20 cellular contexts compared by ENCODE assay signal in the genomic region with DNA sequence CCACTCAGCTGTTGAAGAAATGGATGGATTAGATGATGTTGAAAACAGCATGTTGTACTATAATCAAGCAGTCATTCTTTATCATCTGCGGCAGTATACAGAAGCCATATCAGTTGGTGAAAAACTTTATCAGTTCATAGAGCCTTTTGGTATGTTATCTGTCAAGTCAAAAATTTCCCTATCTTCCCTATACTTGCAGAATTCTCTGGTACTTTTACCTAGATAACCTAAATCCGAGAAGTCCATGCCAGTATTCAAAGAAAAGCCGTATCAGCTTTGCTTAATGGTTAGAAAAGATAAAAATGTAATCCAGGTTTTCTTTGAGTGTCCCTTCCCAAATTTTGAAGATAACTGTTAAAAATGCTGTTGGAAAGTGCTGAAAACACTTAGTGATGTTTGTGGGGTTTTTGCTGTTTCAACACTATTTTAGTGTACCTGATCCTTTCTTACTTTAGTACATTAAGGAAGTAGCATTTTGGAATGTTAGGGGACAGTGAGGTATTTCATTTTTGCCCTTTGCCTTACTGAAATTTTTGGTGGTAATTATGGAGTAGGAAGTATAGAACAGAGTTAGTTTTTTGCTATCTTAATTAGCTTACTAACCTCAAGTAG. TPM values are rescaled to one million over a fixed set of nuclear protein-coding genes. Genes with fewer than 3 reads are reported as not detected.
A peak's percentile ranks its signal among the peaks of the same experiment; 100 is the strongest.
DNase-seq lines count a peak whose midpoint lies in the region; ATAC-seq, FAIRE-seq and TF ChIP-seq lines count a peak whose summit lies in the region.
"Had no signal": no experiment of that assay in that cellular context is flagged by ENCODE, and none has a peak within 500 bp of the region (broad histone marks: within the 10 kb centered on the region; RNA-seq: fewer than 3 reads in every experiment).

No MANE protein-coding gene starts in this region.

- H2BK120ac ChIP-seq in mesendoderm (ENCODE audit: low read depth, low read length), result no peak overlapping the region

- no peak overlapping the region for H3K4ac ChIP-seq in mesendoderm (ENCODE audit: low read depth, low read length)

- H2BK15ac ChIP-seq in mesendoderm (replicated peaks; ENCODE audit: low read depth), result no peak overlapping the region

- ATAC-seq in GM12878 (no peak), foreskin keratinocyte (no peak)

- no peaks in the 10 kb centered on the region for H3K9me3 ChIP-seq in SK-N-MC (ENCODE audit: low read depth, low read length)
- no peaks in the 10 kb centered on the region for H3K9me3 ChIP-seq in GM12878 (replicated peaks; ENCODE audit: control insufficient read depth, insufficient read depth, low read length)
- H3K9me3 ChIP-seq in sigmoid colon, result no peaks in the 10 kb centered on the region
- H3K9me3 ChIP-seq: SK-N-SH had no signal

- H3K23ac ChIP-seq in mesendoderm (ENCODE audit: low read length), result no peak overlapping the region

- no peak overlapping the region for H4K8ac ChIP-seq in mesendoderm (ENCODE audit: low read depth, low read length)

- H3K4me1 Mint-ChIP-seq in activated naive CD8-positive, alpha-beta T cell treated with anti-CD3 and anti-CD28 coated beads for 36 hours, result peaks cover 25% of the 10 kb centered on the region

- H3K79me1 ChIP-seq in mesendoderm (ENCODE audit: low read length), result no peaks in the 10 kb centered on the region

- H3K9ac ChIP-seq in SK-N-MC (ENCODE audit: insufficient read length), result no peak overlapping the region
- H3K9ac ChIP-seq in GM12878 (ENCODE audit: control insufficient read depth, insufficient read depth, low read length), result no peak overlapping the region
- H3K9ac ChIP-seq in mesendoderm (ENCODE audit: low read length), result no peak overlapping the region
- H3K9ac ChIP-seq: SK-N-SH had no signal

- no peak overlapping the region for H3K27ac Mint-ChIP-seq in activated naive CD8-positive, alpha-beta T cell treated with anti-CD3 and anti-CD28 coated beads for 36 hours

- WGBS in GM12878 (ENCODE audit: insufficient coverage, insufficient replicate concordance, low lambda C conversion rate, missing lambda C conversion rate), result 95% methylated on average over 3 of the region's 3 CpGs
- WGBS in mesendoderm (ENCODE audit: extremely low coverage, insufficient coverage, low lambda C conversion rate), result no CpG with 5 or more reads among the region's 3 CpGs
- 68 to 86% methylated on average over 3 of the region's 3 CpGs for WGBS in sigmoid colon, 2 donors

- peaks cover 12% of the 10 kb centered on the region for H3K36me3 ChIP-seq in SK-N-MC (ENCODE audit: insufficient read depth, low read length)
- peaks cover 2 to 28% of the 10 kb centered on the region in 2 experiments for H3K36me3 ChIP-seq in GM12878 (ENCODE audit: control insufficient read depth in 2 of 2, insufficient read depth in 2 of 2, low read length in 1 of 2)
- H3K36me3 ChIP-seq in mesendoderm (ENCODE audit: control insufficient read depth, insufficient read depth, low read length), result peaks cover 2% of the 10 kb centered on the region
- H3K36me3 ChIP-seq in sigmoid colon, result peaks cover 0 to 52% (median 10%) of the 10 kb centered on the region in 4 donors

- H3K4me3 Mint-ChIP-seq in activated naive CD8-positive, alpha-beta T cell treated with anti-CD3 and anti-CD28 coated beads for 36 hours, result no peak overlapping the region

- RAD21 ChIA-PET in GM12878 (lab: Charles Lee; ENCODE audit: unreplicated experiment), result no interaction called here

- no peaks in the 10 kb centered on the region for H3K9me3 Mint-ChIP-seq in activated naive CD8-positive, alpha-beta T cell treated with anti-CD3 and anti-CD28 coated beads for 36 hours

- no peaks in the 10 kb centered on the region for H3K27me3 Mint-ChIP-seq in activated naive CD8-positive, alpha-beta T cell treated with anti-CD3 and anti-CD28 coated beads for 36 hours

- H3K4me1 ChIP-seq in GM12878 (ENCODE audit: control insufficient read depth, insufficient read depth, low read length) (peaks cover under 1% of the 10 kb centered on the region), mesendoderm (ENCODE audit: control insufficient read depth, low read depth, low read length) (peaks cover 2% of the 10 kb centered on the region), sigmoid colon (peaks cover 0 to 20% (median 11%) of the 10 kb centered on the region in 4 donors), foreskin keratinocyte (no peaks in the 10 kb centered on the region)

- no peak for TF ChIP-seq RAD21 in GM12878 (IDR thresholded peaks at IDR 0.05; ENCODE audit: insufficient read depth, low read depth, low read length)

- H3K4me3 ChIP-seq in SK-N-MC (no peak overlapping the region), GM12878 (no peak overlapping the region), mesendoderm (ENCODE audit: low read length) (no peak overlapping the region), sigmoid colon (no peak overlapping the region)

- CTCF ChIA-PET in GM12878 (lab: Yijun Ruan, JAX), result interaction anchor here (0.6 kb wide), 1 partner anchor 549 kb away, joined by 5 read pairs; no protein-coding TSS in a partner anchor

- FAIRE-seq in GM12878 (lab: Jason Lieb, UNC), result no peak
- FAIRE-seq: D721Med, H54 had no signal

- no peak overlapping the region for H2AK5ac ChIP-seq in mesendoderm (ENCODE audit: low read length)

- TF ChIP-seq EP300 in GM12878 (IDR thresholded peaks at IDR 0.05; ENCODE audit: borderline replicate concordance in 1 of 2, control insufficient read depth in 1 of 2, low read depth in 2 of 2, low read length in 2 of 2) (no peak), sigmoid colon (IDR thresholded peaks at IDR 0.05) (no peak)

- TSS peak; percentile 4 for BruUV-seq in GM12878 (replicated peaks; lab: Mats Ljungman, UMichigan)

- in situ Hi-C loops in GM12878 (cut with MboI), result no loop called here

- TF ChIP-seq POLR2A in GM12878 (IDR thresholded peaks at IDR 0.05; ENCODE audit: low read depth, low read length) (no peak), sigmoid colon (IDR thresholded peaks at IDR 0.05) (no peak)

- TF ChIP-seq CTCF in GM12878 (IDR thresholded peaks at IDR 0.05 in 2 of 3, conservative IDR thresholded peaks at IDR 0.05 in 1 of 3; ENCODE audit: control insufficient read depth in 2 of 3, extremely low read depth in 1 of 3, insufficient read depth in 1 of 3, low read depth in 3 of 3, low read length in 3 of 3), result no peak
- TF ChIP-seq CTCF in sigmoid colon (IDR thresholded peaks at IDR 0.05), result no peak
- TF ChIP-seq CTCF in foreskin keratinocyte (conservative IDR thresholded peaks at IDR 0.05), result no peak

- H4K5ac ChIP-seq in mesendoderm (ENCODE audit: low read length), result no peak overlapping the region

- no peak overlapping the region for H3K56ac ChIP-seq in mesendoderm (ENCODE audit: low read length)

- intact Hi-C loops in GM12878 (cut with micrococcal nuclease; ENCODE audit: unreplicated experiment) (no loop called here), sigmoid colon (cut with DNase I) (no loop called here)

- H3K4me2 ChIP-seq in GM12878 (ENCODE audit: control insufficient read depth, insufficient read depth) (no peak overlapping the region), mesendoderm (ENCODE audit: low read length) (no peak overlapping the region)
- H3K4me2 ChIP-seq: SK-N-SH had no signal

- H3K18ac ChIP-seq in mesendoderm (ENCODE audit: low read length), result no peak overlapping the region

- H3K36me3 Mint-ChIP-seq in activated naive CD8-positive, alpha-beta T cell treated with anti-CD3 and anti-CD28 coated beads for 36 hours, result peaks cover 22% of the 10 kb centered on the region

- no peaks in the 10 kb centered on the region for H4K20me1 ChIP-seq in GM12878 (ENCODE audit: control insufficient read depth, insufficient read depth)

- H2AFZ ChIP-seq in GM12878 (ENCODE audit: control insufficient read depth, low read depth, low read length), result no peak overlapping the region

- H2BK5ac ChIP-seq in mesendoderm (ENCODE audit: low read length), result peak overlapping the region; percentile 57

- H3K79me2 ChIP-seq in GM12878 (ENCODE audit: control insufficient read depth, insufficient read depth, low read length) (peaks cover 2% of the 10 kb centered on the region), mesendoderm (ENCODE audit: control insufficient read depth, insufficient read depth, low read length) (no peaks in the 10 kb centered on the region)

- POLR2A ChIA-PET in GM12878 (lab: Charles Lee), result interaction anchor here (0.5 to 0.9 kb wide), 2 partner anchors 21 to 402 kb away, joined by 3 to 4 read pairs; no protein-coding TSS in a partner anchor

- H3K27ac ChIP-seq in SK-N-MC (peak overlapping the region; percentile 67; the same call in 1 of the 2 replicates), GM12878 (ENCODE audit: control insufficient read depth, insufficient read depth) (no peak overlapping the region), mesendoderm (ENCODE audit: low read depth, low read length) (peak overlapping the region; percentile 45), sigmoid colon (no peak overlapping the region), foreskin keratinocyte (no peak overlapping the region)

- H3K27me3 ChIP-seq in GM12878 (replicated peaks in 1 of 2; ENCODE audit: control insufficient read depth in 2 of 2, insufficient read depth in 2 of 2, low read length in 1 of 2) (no peaks in the 10 kb centered on the region), mesendoderm (ENCODE audit: insufficient read depth, low read length, poor library complexity) (no peaks in the 10 kb centered on the region), sigmoid colon (no peaks in the 10 kb centered on the region), foreskin keratinocyte (no peaks in the 10 kb centered on the region)

- peak; percentile 70 for DNase-seq in CMK (ENCODE audit: low read depth)
- no peak for DNase-seq in SK-N-MC (ENCODE audit: low read depth, low spot score)
- no peak for DNase-seq in GM12878 (ENCODE audit: low read depth, low spot score)
- DNase-seq in mesendoderm, result peak; percentile 91
- DNase-seq in sigmoid colon, result no peak
- no peak for DNase-seq in activated naive CD8-positive, alpha-beta T cell treated with anti-CD3 and anti-CD28 coated beads for 36 hours
- no peak for DNase-seq in foreskin keratinocyte
- DNase-seq: AML-193, C1 segment of cervical spinal cord, EL, GF-D8, Kasumi-1, NCI-H1694 treated with DMSO at 0.1 percent for 48 hours, NCI-H2081 treated with DMSO at 0.1 percent for 48 hours, NCI-H2171 treated with DMSO at 0.1 percent for 48 hours, NCI-H526, Right ventricle myocardium superior, SK-N-SH had no signal

- SMC1A ChIA-PET in GM12878 (lab: Charles Lee; ENCODE audit: uncharacterized antibody, unreplicated experiment), result interaction anchor here (1.3 kb wide), 1 partner anchor 24 kb away, joined by 4 read pairs; no protein-coding TSS in a partner anchor

RNA-seq across cellular contexts. Expression of a gene that starts 23.8 kb away (rescaled TPM):
- total RNA-seq in GM12878 (2013; cell fraction: nucleolus; rRNA removed), result 108 and 116 TPM in 2 replicates
- 42.0 and 45.3 TPM in 2 replicates for total RNA-seq in GM12878 (2014; rRNA removed)
- total RNA-seq in GM12878 (2014; rRNA removed; fragmentation: Illumina TruSeq; extraction: Trizol), result 41.9 and 42.0 TPM in 2 replicates
- total RNA-seq in GM12878 (2021), result 45.7 and 47.5 TPM in 2 replicates
- polyA plus RNA-seq in GM12878 (2011; ENCODE audit: low read depth), result 36.5 TPM
- 46.3 and 67.1 TPM in 2 replicates for polyA plus RNA-seq in GM12878 (2011; rRNA removed)
- polyA plus RNA-seq in GM12878 (2011; cell fraction: cytosol; rRNA removed), result 40.7 and 44.8 TPM in 2 replicates
- polyA plus RNA-seq in GM12878 (2011; cell fraction: nucleus; rRNA removed), result 25.9 and 37.1 TPM in 2 replicates
- polyA plus RNA-seq in GM12878 (2012), result 20.3 and 22.4 TPM in 2 replicates
- polyA plus RNA-seq in GM12878 (2014; fragmentation: Illumina TruSeq; extraction: Trizol), result 44.2 and 57.8 TPM in 2 replicates
- polyA plus RNA-seq in GM12878 (2014; fragmentation: Nextera tagmentation; extraction: Ambion mirVana), result 10 to 100 TPM; 18.2 to 34.6 TPM
- 41.3 and 47.8 TPM in 2 replicates for polyA plus RNA-seq in GM12878 (2014; rRNA removed)
- polyA plus RNA-seq in GM12878 (2016; fragmentation: Nextera tagmentation; extraction: Ambion mirVana), result 10 to 100 TPM; 50.0 to 51.9 TPM
- polyA minus RNA-seq in GM12878 (2011; rRNA and poly(A)+ RNA removed), result 47.8 and 64.6 TPM in 2 replicates
- polyA minus RNA-seq in GM12878 (2011; cell fraction: cytosol; rRNA and poly(A)+ RNA removed), result 17.8 and 21.5 TPM in 2 replicates
- 18.4 and 28.2 TPM in 2 replicates for polyA minus RNA-seq in GM12878 (2011; cell fraction: nucleus; rRNA and poly(A)+ RNA removed)
- polyA plus RNA-seq in mesendoderm (2013, experiment 1 of 2), result 27.1 TPM
- 27.0 TPM for polyA plus RNA-seq in mesendoderm (2013, experiment 2 of 2)
- 10 to 100 TPM; 13.0 to 33.5 (median 21.6) TPM for total RNA-seq in sigmoid colon
- polyA plus RNA-seq in sigmoid colon, result 10 to 100 TPM in 2 of 3 donors, 1 to 10 TPM in 1; 7.2 to 18.6 (median 17.1) TPM
- total RNA-seq in activated naive CD8-positive, alpha-beta T cell treated with anti-CD3 and anti-CD28 coated beads for 36 hours, result 10 to 100 TPM; 70.1 to 74.0 TPM
- 23.8 and 26.0 TPM in 2 replicates for total RNA-seq in foreskin keratinocyte
- polyA plus RNA-seq in foreskin keratinocyte, result 22.6 and 23.1 TPM in 2 replicates

Comparison
In these comparisons a context has a peak if more than half of its experiments do, and no peak if none do; other contexts are left out.
1. DNase-seq: peak in CMK (single experiment) and mesendoderm (single experiment); none in SK-N-MC (single experiment), GM12878 (single experiment), sigmoid colon (single experiment), activated naive CD8-positive, alpha-beta T cell treated with anti-CD3 and anti-CD28 coated beads for 36 hours (single experiment) and foreskin keratinocyte (0 of 2).
2. H3K27ac ChIP-seq: peak in SK-N-MC (single experiment) and mesendoderm (single experiment); none in GM12878 (single experiment), sigmoid colon (0 of 4) and foreskin keratinocyte (single experiment).